ENCODE assay signal across 19 cellular contexts in genomic region chr22:35705141-35705540, GRCh38. TPM values are rescaled to one million over a fixed set of nuclear protein-coding genes. Genes with fewer than 3 reads are reported as not detected.
DNase-seq lines count a peak whose midpoint lies in the region; ATAC-seq, FAIRE-seq and TF ChIP-seq lines count a peak whose summit lies in the region.
"Had no signal": no experiment of that assay in that cellular context is flagged by ENCODE, and none has a peak within 500 bp of the region (broad histone marks: within the 10 kb centered on the region; RNA-seq: fewer than 3 reads in every experiment).

No MANE protein-coding gene starts in this region.

- no peaks in the 10 kb centered on the region for H3K36me3 ChIP-seq in neural progenitor cell
- H3K36me3 ChIP-seq: BLaER1, upper lobe of right lung had no signal

- H3K9ac ChIP-seq in neural progenitor cell, result no peak overlapping the region
- H3K9ac ChIP-seq: BLaER1, parathyroid adenoma had no signal

- H3K27ac ChIP-seq in neural progenitor cell, result no peak overlapping the region
- H3K27ac ChIP-seq: BLaER1, parathyroid adenoma, upper lobe of right lung had no signal

- no peak overlapping the region for H3K4me2 ChIP-seq in neural progenitor cell
- H3K4me2 ChIP-seq: BLaER1, GM23338 had no signal

- no peak for ATAC-seq in HG03565 (IDR thresholded peaks at IDR 0.05; ENCODE audit: unreplicated experiment)
- ATAC-seq: activated T-cell treated with anti-CD3 and anti-CD28 coated beads, Interleukin-2, amount 50 U/mL, for 4 hours; GM23338; upper lobe of right lung had no signal

- no peak overlapping the region for H2AFZ ChIP-seq in neural progenitor cell (replicated peaks)
- H2AFZ ChIP-seq: GM23338, parathyroid adenoma had no signal

- no peaks in the 10 kb centered on the region for H3K36me3 Mint-ChIP-seq in neural progenitor cell

- H3K9me3 Mint-ChIP-seq in neural progenitor cell, result no peaks in the 10 kb centered on the region
- H3K9me3 Mint-ChIP-seq: activated T-cell treated with anti-CD3 and anti-CD28 coated beads, Interleukin-2, amount 50 U/mL, for 4 hours; endodermal cell; GM23338 had no signal

- no peak overlapping the region for H3K4me3 Mint-ChIP-seq in neural progenitor cell
- H3K4me3 Mint-ChIP-seq: activated T-cell treated with anti-CD3 and anti-CD28 coated beads, Interleukin-2, amount 50 U/mL, for 4 hours; endodermal cell; GM23338 had no signal

- no peak for FAIRE-seq in D721Med (lab: Jason Lieb, UNC)
- FAIRE-seq: GM19239 had no signal

- no peaks in the 10 kb centered on the region for H3K9me3 ChIP-seq in neural progenitor cell (ENCODE audit: low read depth)
- H3K9me3 ChIP-seq: BLaER1, upper lobe of right lung had no signal

- H3K27me3 Mint-ChIP-seq in neural progenitor cell (ENCODE audit: insufficient read depth, low read depth), result peaks cover 10% of the 10 kb centered on the region

- no peaks in the 10 kb centered on the region for H3K4me1 Mint-ChIP-seq in neural progenitor cell
- H3K4me1 Mint-ChIP-seq: endodermal cell, GM23338 had no signal

- H3K4me3 ChIP-seq in cardiac fibroblast (replicated peaks in 1 of 2; ENCODE audit: low read depth in 2 of 2, low read length in 2 of 2), result no peak overlapping the region
- H3K4me3 ChIP-seq in neural progenitor cell, result no peak overlapping the region
- H3K4me3 ChIP-seq: BLaER1, GM23338, upper lobe of right lung had no signal

- DNase-seq in AG09319 (ENCODE audit: extremely low read depth, low read depth) (peak; percentile 49), LHCN-M2 (ENCODE audit: low read depth) (peak; percentile 78), cardiac fibroblast (ENCODE audit: low read depth in 2 of 2) (peak; percentile 84 to 88), kidney glomerular epithelial cell (lab: John Stamatoyannopoulos, UW) (peak; percentile 6), neural progenitor cell (ENCODE audit: low spot score) (no peak), NCI-H2227 treated with DMSO at 0.1 percent for 48 hours (lab: John Stamatoyannopoulos, UW) (no peak), D721Med (ENCODE audit: insufficient read length, low spot score) (no peak)
- DNase-seq: activated CD4-positive, alpha-beta T cell treated with anti-CD3 and anti-CD28 coated beads for 48 hours; activated T-cell treated with anti-CD3 and anti-CD28 coated beads, Interleukin-2, amount 50 U/mL, for 4 hours; anterior cingulate cortex; endodermal cell; upper lobe of right lung had no signal

- no peaks in the 10 kb centered on the region for H4K20me1 ChIP-seq in neural progenitor cell (ENCODE audit: low read depth)
- H4K20me1 ChIP-seq: BLaER1 had no signal

- H3K79me2 ChIP-seq in neural progenitor cell (ENCODE audit: low read depth), result no peaks in the 10 kb centered on the region
- H3K79me2 ChIP-seq: parathyroid adenoma had no signal

- no peaks in the 10 kb centered on the region for H3F3A ChIP-seq in neural progenitor cell (ENCODE audit: low read depth)

- TF ChIP-seq CTCF in AG09319 (IDR thresholded peaks at IDR 0.05; ENCODE audit: low read depth, low read length), result no peak
- no peak for TF ChIP-seq CTCF in cardiac fibroblast (IDR thresholded peaks at IDR 0.05; ENCODE audit: low read depth, low read length)
- no peak for TF ChIP-seq CTCF in neural progenitor cell (IDR thresholded peaks at IDR 0.05)
- no peak for TF ChIP-seq CTCF in D721Med (IDR thresholded peaks at IDR 0.05; ENCODE audit: insufficient read depth, missing control alignments)

- H3K27me3 ChIP-seq in neural progenitor cell, result peaks cover 9% of the 10 kb centered on the region
- H3K27me3 ChIP-seq: BLaER1, upper lobe of right lung had no signal

- H3K27ac Mint-ChIP-seq in neural progenitor cell, result no peak overlapping the region
- H3K27ac Mint-ChIP-seq: endodermal cell, GM23338 had no signal

- H3K4me1 ChIP-seq in neural progenitor cell, result no peaks in the 10 kb centered on the region
- H3K4me1 ChIP-seq: BLaER1, parathyroid adenoma, upper lobe of right lung had no signal

RNA-seq across cellular contexts. Expression of gene APOL5, which starts 12.5 kb away (rescaled TPM):
- total RNA-seq in LHCN-M2 (2014; rRNA removed) (not detected in 2 replicates), neural progenitor cell (ENCODE audit: low replicate concordance) (not detected in 2 replicates)
- not detected for polyA plus RNA-seq in LHCN-M2 (2012)
- total RNA-seq: activated T-cell treated with anti-CD3 and anti-CD28 coated beads, Interleukin-2, amount 50 U/mL, for 4 hours; endodermal cell; GM23338; mesenteric fat pad; T-helper 1 cell treated with Interleukin-12 subunit alpha and Interleukin-12 subunit beta and Interleukin-4 antibody, amounts not matched to agents 30 ng/mL and 1 ng/mL, for 36 hours; upper lobe of right lung had no signal
- polyA plus RNA-seq: GM23338 had no signal

RNA-seq across cellular contexts. Expression of gene APOL6, which starts 56.9 kb away (rescaled TPM):
- total RNA-seq in LHCN-M2 (2014; rRNA removed) (4.2 and 7.7 TPM in 2 replicates), neural progenitor cell (ENCODE audit: low replicate concordance) (0.03 TPM in 1 of 2 replicates, not detected in the other)
- polyA plus RNA-seq in LHCN-M2 (2012), result 1.8 TPM
- total RNA-seq: endodermal cell had no signal

Comparison
In these comparisons a context has a peak if more than half of its experiments do, and no peak if none do; other contexts are left out.
1. DNase-seq: peak in AG09319 (single experiment), LHCN-M2 (single experiment), cardiac fibroblast (2 of 2) and kidney glomerular epithelial cell (single experiment); none in neural progenitor cell (single experiment), NCI-H2227 treated with DMSO at 0.1 percent for 48 hours (single experiment) and D721Med (single experiment).